Comparison of ENCODE assay signal across 1 cellular context in the genomic region with DNA sequence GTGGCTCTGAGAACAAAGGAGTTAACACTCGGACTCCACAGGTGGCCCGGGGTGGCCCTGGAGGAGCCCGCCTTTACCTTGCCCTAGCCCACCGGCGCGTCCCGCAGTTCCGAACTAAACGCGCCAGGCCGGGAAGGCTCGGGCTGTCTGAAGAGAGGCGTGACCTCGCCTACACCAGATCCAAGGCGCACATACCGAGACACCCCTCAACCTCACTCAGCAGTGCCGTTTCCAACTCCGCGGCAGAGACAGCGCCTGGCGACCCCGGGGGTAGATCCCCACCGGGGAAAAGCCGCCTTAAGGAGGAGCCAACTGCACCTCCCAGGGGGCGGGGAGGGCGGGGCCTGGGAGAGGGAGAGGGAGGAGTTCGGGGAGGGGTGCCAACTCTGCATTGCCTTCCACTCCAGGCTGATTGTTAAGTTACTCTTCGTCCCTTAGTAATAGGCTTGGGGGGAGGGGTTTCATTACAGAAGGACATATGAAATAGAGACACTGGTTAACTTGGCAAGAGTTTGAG.
A peak's percentile ranks its signal among the peaks of the same experiment; 100 is the strongest.
TF ChIP-seq lines count a peak whose summit lies in the region.

A gene (minus strand): TSS at position 272 of the 517 bp plus-strand sequence. CDS start 1,408 bp downstream, outside the sequence.

TF ChIP-seq in HepG2, 621 proteins besides CTCF, POLR2A, EP300 and RAD21 (continued from another document):
- TF ChIP-seq, protein P1, sequence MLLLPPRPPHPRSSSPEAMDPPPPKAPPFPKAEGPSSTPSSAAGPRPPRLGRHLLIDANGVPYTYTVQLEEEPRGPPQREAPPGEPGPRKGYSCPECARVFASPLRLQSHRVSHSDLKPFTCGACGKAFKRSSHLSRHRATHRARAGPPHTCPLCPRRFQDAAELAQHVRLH (CRISPR knock-in tag; IDR thresholded peaks at IDR 0.05; ENCODE audit: borderline replicate concordance, low read depth) = 0 out of 2 replicates have a peak, but pooled peaks have one; percentile 9
- TF ChIP-seq, protein P2, sequence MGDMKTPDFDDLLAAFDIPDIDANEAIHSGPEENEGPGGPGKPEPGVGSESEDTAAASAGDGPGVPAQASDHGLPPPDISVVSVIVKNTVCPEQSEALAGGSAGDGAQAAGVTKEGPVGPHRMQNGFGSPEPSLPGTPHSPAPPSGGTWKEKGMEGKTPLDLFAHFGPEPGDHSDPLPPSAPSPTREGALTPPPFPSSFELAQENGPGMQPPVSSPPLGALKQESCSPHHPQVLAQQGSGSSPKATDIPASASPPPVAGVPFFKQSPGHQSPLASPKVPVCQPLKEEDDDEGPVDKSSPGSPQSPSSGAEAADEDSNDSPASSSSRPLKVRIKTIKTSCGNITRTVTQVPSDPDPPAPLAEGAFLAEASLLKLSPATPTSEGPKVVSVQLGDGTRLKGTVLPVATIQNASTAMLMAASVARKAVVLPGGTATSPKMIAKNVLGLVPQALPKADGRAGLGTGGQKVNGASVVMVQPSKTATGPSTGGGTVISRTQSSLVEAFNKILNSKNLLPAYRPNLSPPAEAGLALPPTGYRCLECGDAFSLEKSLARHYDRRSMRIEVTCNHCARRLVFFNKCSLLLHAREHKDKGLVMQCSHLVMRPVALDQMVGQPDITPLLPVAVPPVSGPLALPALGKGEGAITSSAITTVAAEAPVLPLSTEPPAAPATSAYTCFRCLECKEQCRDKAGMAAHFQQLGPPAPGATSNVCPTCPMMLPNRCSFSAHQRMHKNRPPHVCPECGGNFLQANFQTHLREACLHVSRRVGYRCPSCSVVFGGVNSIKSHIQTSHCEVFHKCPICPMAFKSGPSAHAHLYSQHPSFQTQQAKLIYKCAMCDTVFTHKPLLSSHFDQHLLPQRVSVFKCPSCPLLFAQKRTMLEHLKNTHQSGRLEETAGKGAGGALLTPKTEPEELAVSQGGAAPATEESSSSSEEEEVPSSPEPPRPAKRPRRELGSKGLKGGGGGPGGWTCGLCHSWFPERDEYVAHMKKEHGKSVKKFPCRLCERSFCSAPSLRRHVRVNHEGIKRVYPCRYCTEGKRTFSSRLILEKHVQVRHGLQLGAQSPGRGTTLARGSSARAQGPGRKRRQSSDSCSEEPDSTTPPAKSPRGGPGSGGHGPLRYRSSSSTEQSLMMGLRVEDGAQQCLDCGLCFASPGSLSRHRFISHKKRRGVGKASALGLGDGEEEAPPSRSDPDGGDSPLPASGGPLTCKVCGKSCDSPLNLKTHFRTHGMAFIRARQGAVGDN (CRISPR knock-in tag; IDR thresholded peaks at IDR 0.05) = peak; percentile 6; the same call in 1 of the 2 replicates
- no peak for TF ChIP-seq KMT2B (CRISPR knock-in tag; IDR thresholded peaks at IDR 0.05)
- peak; percentile 23; the same call in 1 of the 2 replicates for TF ChIP-seq ZMYM3 (CRISPR knock-in tag; IDR thresholded peaks at IDR 0.05)
